ENCODE assay signal across 9 cellular contexts in the genomic region with DNA sequence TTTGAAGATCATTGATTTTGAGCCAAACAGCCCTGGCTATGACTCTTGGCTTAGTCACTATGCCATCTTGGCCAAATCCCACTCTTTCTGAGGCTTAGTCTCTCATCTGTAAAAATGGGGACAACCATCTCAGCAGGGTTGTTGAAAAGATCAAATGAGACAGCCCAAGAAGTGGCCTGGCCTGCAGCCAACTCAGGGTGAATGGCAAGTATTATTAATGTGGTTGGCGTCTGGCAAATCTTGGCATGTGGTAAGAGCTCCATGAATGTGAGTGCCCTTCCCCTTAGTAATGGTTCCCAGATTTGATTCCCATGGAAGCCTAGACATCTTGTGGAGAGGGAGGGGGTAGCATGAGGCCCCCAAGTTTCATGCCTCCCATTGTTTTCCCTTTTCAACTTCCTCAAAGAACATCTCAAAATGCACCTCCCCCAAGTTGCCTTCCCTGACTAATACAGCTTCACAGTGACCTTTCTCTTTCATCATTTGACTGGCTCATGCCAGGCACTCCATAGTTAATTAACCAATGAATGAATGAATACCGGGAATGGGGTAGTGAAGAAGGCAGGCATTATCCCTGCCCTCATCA. TPM values are rescaled to one million over a fixed set of nuclear protein-coding genes. Genes with fewer than 3 reads are reported as not detected.
DNase-seq lines count a peak whose midpoint lies in the region; ATAC-seq and TF ChIP-seq lines count a peak whose summit lies in the region.
"Had no signal": no experiment of that assay in that cellular context is flagged by ENCODE, and none has a peak within 500 bp of the region (broad histone marks: within the 10 kb centered on the region; RNA-seq: fewer than 3 reads in every experiment).

No MANE protein-coding gene starts in this region.

- peak overlapping the region; percentile 41 for H3K4me2 ChIP-seq in HCT116 (ENCODE audit: low read length)
- H3K4me2 ChIP-seq in Karpas-422 (ENCODE audit: low read depth, low read length, poor library complexity, severe bottlenecking) = no peak overlapping the region

- H3K9me3 ChIP-seq in HCT116 (ENCODE audit: control insufficient read depth in 1 of 2, insufficient read depth in 1 of 2, low read depth in 1 of 2, low read length in 2 of 2) = no peaks in the 10 kb centered on the region
- H3K9me3 ChIP-seq in Karpas-422 (ENCODE audit: low read length) = no peaks in the 10 kb centered on the region

- H3K79me2 ChIP-seq in ACC112 (ENCODE audit: control insufficient read depth, insufficient read depth, low read length, unreplicated experiment) (no peaks in the 10 kb centered on the region), HCT116 (ENCODE audit: insufficient read depth, low read length) (no peaks in the 10 kb centered on the region), Karpas-422 (ENCODE audit: low read length) (no peaks in the 10 kb centered on the region)

- no peaks in the 10 kb centered on the region for H4K20me1 ChIP-seq in HCT116 (ENCODE audit: insufficient read depth)
- H4K20me1 ChIP-seq in Karpas-422 (ENCODE audit: insufficient read depth, low read depth, low read length) = no peaks in the 10 kb centered on the region

- no peaks in the 10 kb centered on the region for H3K9me2 ChIP-seq in HCT116 (ENCODE audit: insufficient read depth)
- no peaks in the 10 kb centered on the region for H3K9me2 ChIP-seq in Karpas-422 (replicated peaks; ENCODE audit: insufficient read depth, low read length)

- H3K36me3 ChIP-seq in ACC112 (ENCODE audit: insufficient read depth, low read length) = no peaks in the 10 kb centered on the region
- H3K36me3 ChIP-seq in HCT116 (ENCODE audit: control insufficient read depth in 1 of 2, insufficient read depth in 2 of 2, low read length in 2 of 2) = no peaks in the 10 kb centered on the region
- H3K36me3 ChIP-seq in Karpas-422 (ENCODE audit: insufficient read depth, low read length) = no peaks in the 10 kb centered on the region

- H3K27me3 ChIP-seq in ACC112 (ENCODE audit: insufficient read depth, low read length) = no peaks in the 10 kb centered on the region
- peaks cover 59% of the 10 kb centered on the region for H3K27me3 ChIP-seq in HCT116 (ENCODE audit: insufficient read depth, low read length)
- no peaks in the 10 kb centered on the region for H3K27me3 ChIP-seq in Karpas-422 (ENCODE audit: low read length)

- CTCF ChIA-PET in HCT116 (lab: Charles Lee) = no interaction called here

- RAD21 ChIA-PET in HCT116 (lab: Charles Lee; ENCODE audit: low non-redundant PET in 1 of 2, low total read pairs in 2 of 2, uncharacterized antibody in 2 of 2, unreplicated experiment in 2 of 2) = interaction anchor here in 1 of 2 experiments (1.2 kb wide), 1 partner anchor 41 kb away, joined by 4 read pairs; no protein-coding TSS in a partner anchor

- H3K9ac ChIP-seq in HCT116 (ENCODE audit: low read length) (no peak overlapping the region), Karpas-422 (ENCODE audit: low read length) (no peak overlapping the region)

- TF ChIP-seq CTCF in HCT116 (IDR thresholded peaks at IDR 0.05 in 2 of 3, conservative IDR thresholded peaks at IDR 0.05 in 1 of 3; ENCODE audit: borderline replicate concordance in 1 of 3, insufficient read depth in 1 of 3, low read depth in 2 of 3, low read length in 2 of 3) = no peak

- intact Hi-C loops in HCT116 (cut with micrococcal nuclease) = loop anchor here (5.0 kb wide), 1 partner anchor 35 kb away; no protein-coding TSS in a partner anchor

- H3K4me1 ChIP-seq in ACC112 (ENCODE audit: control insufficient read depth, insufficient read depth, low read length, unreplicated experiment) = peaks cover 94% of the 10 kb centered on the region
- peaks cover 28 to 49% of the 10 kb centered on the region in 2 experiments for H3K4me1 ChIP-seq in HCT116 (ENCODE audit: control insufficient read depth in 1 of 2, insufficient read depth in 2 of 2, low read length in 2 of 2)
- peaks cover 3% of the 10 kb centered on the region; the same call in 1 of the 2 replicates for H3K4me1 ChIP-seq in Karpas-422 (ENCODE audit: low read length)

- H3K27ac ChIP-seq in ACC112 (ENCODE audit: low read depth, low read length) (peak overlapping the region; percentile 99), HCT116 (ENCODE audit: low read depth, low read length) (peak overlapping the region; percentile 19; the same call in 1 of the 2 replicates), Karpas-422 (ENCODE audit: low read length) (no peak overlapping the region)

- ATAC-seq in HCT116 (peak; percentile 79), GM21529 (IDR thresholded peaks at IDR 0.05; ENCODE audit: unreplicated experiment) (no peak)
- ATAC-seq: naive thymus-derived CD4-positive, alpha-beta T cell had no signal

- H2AFZ ChIP-seq in ACC112 (ENCODE audit: low read length, unreplicated experiment) (no peak overlapping the region), HCT116 (ENCODE audit: low read depth, low read length, poor library complexity, severe bottlenecking) (no peak overlapping the region), Karpas-422 (ENCODE audit: low read length) (no peak overlapping the region)

- TF ChIP-seq POLR2A in HCT116 (IDR thresholded peaks at IDR 0.05; ENCODE audit: borderline replicate concordance, extremely low read depth, insufficient read depth, insufficient read length) = no peak

- POLR2A ChIA-PET in HCT116 (lab: Charles Lee) = no interaction called here

- H3K4me3 ChIP-seq in ACC112 (ENCODE audit: low read depth, low read length) (peak overlapping the region; percentile 2; the same call in 1 of the 2 replicates), HCT116 (replicated peaks in 1 of 2; ENCODE audit: low read depth in 1 of 2, low read length in 2 of 2) (no peak overlapping the region), Karpas-422 (ENCODE audit: low read length) (no peak overlapping the region)

- TF ChIP-seq RAD21 in HCT116 (IDR thresholded peaks at IDR 0.05; ENCODE audit: low read depth) = no peak

- peak; percentile 98 for DNase-seq in HCT116 (ENCODE audit: low read depth, low spot score)
- peak; percentile 88 for DNase-seq in SW480 (ENCODE audit: low spot score)
- DNase-seq in foreskin melanocyte = peak; percentile 96
- no peak for DNase-seq in Karpas-422
- no peak for DNase-seq in mesenteric fat pad (ENCODE audit: low spot score)
- DNase-seq in activated CD8-positive, alpha-beta memory T cell treated with anti-CD3 and anti-CD28 coated beads, Interleukin-2, amount 50 U/mL, for 48 hours = no peak
- DNase-seq: naive thymus-derived CD4-positive, alpha-beta T cell had no signal

- BruUV-seq in HCT116 (replicated peaks; lab: Mats Ljungman, UMichigan) = no TSS peak

TF ChIP-seq in HCT116, 20 proteins besides CTCF, POLR2A, EP300 and RAD21 (continues in another document):
- TF ChIP-seq ZNF274 (IDR thresholded peaks at IDR 0.05; ENCODE audit: low read depth, low read length) (no peak), EGR1 (IDR thresholded peaks at IDR 0.05; ENCODE audit: low read depth) (peak; percentile 50; the same call in 1 of the 2 replicates), SIN3A (IDR thresholded peaks at IDR 0.05; ENCODE audit: low read depth) (peak; percentile 96), JUND (IDR thresholded peaks at IDR 0.05) (peak; percentile 97), TCF7L2 (IDR thresholded peaks at IDR 0.05; ENCODE audit: borderline replicate concordance, extremely low read depth, insufficient read depth, insufficient read length) (peak; percentile 95), ELF1 (IDR thresholded peaks at IDR 0.05; ENCODE audit: borderline replicate concordance, low read depth) (no peak; the same call in 1 of the 2 replicates), SP1 (IDR thresholded peaks at IDR 0.05; ENCODE audit: low read depth) (peak; percentile 90), SRF (IDR thresholded peaks at IDR 0.05; ENCODE audit: low read depth) (peak; percentile 88), ZFX (IDR thresholded peaks at IDR 0.05) (no peak), POLR2AphosphoS5 (IDR thresholded peaks at IDR 0.05; ENCODE audit: low read depth, low read length) (peak; percentile 86), YY1 (IDR thresholded peaks at IDR 0.05; ENCODE audit: extremely low read depth, insufficient replicate concordance, low read depth, low read length) (peak; percentile 51), EZH2 (IDR thresholded peaks at IDR 0.05) (no peak), CEBPB (IDR thresholded peaks at IDR 0.05; ENCODE audit: low read depth) (peak; percentile 89), FOSL1 (IDR thresholded peaks at IDR 0.05; ENCODE audit: low read depth) (peak; percentile 97), CBX3 (IDR thresholded peaks at IDR 0.05; ENCODE audit: low read depth) (peak; percentile 93)
- TF ChIP-seq, protein P1, sequence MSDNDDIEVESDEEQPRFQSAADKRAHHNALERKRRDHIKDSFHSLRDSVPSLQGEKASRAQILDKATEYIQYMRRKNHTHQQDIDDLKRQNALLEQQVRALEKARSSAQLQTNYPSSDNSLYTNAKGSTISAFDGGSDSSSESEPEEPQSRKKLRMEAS (IDR thresholded peaks at IDR 0.05) = peak; percentile 86
- TF ChIP-seq, protein P2, sequence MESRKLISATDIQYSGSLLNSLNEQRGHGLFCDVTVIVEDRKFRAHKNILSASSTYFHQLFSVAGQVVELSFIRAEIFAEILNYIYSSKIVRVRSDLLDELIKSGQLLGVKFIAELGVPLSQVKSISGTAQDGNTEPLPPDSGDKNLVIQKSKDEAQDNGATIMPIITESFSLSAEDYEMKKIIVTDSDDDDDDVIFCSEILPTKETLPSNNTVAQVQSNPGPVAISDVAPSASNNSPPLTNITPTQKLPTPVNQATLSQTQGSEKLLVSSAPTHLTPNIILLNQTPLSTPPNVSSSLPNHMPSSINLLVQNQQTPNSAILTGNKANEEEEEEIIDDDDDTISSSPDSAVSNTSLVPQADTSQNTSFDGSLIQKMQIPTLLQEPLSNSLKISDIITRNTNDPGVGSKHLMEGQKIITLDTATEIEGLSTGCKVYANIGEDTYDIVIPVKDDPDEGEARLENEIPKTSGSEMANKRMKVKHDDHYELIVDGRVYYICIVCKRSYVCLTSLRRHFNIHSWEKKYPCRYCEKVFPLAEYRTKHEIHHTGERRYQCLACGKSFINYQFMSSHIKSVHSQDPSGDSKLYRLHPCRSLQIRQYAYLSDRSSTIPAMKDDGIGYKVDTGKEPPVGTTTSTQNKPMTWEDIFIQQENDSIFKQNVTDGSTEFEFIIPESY (IDR thresholded peaks at IDR 0.05; ENCODE audit: extremely low read depth, insufficient replicate concordance, low read length) = peak; percentile 44

RNA-seq across cellular contexts. Expression of a gene that starts 11.8 kb away (rescaled TPM):
- total RNA-seq in HCT116 (2021; ENCODE audit: unreplicated experiment) (0.64 TPM), mesenteric fat pad (254 TPM)
- polyA plus RNA-seq in HCT116 (2012) = 0.05 TPM in 1 of 2 replicates, not detected in the other
- total RNA-seq in Karpas-422 (2014; rRNA removed; shearing (Covaris generic); ENCODE audit: low replicate concordance) = not detected in 2 replicates

Comparison
In these comparisons a context has a peak if more than half of its experiments do, and no peak if none do; other contexts are left out.
1. DNase-seq: peak in HCT116 (single experiment), SW480 (single experiment) and foreskin melanocyte (single experiment); none in Karpas-422 (single experiment), mesenteric fat pad (single experiment) and activated CD8-positive, alpha-beta memory T cell treated with anti-CD3 and anti-CD28 coated beads, Interleukin-2, amount 50 U/mL, for 48 hours (single experiment).
2. RNA of a gene that starts 11.8 kb away (total RNA-seq): 254 TPM in mesenteric fat pad (single experiment); 0.64 TPM in HCT116 (single experiment) and not detected in Karpas-422; every median in the first group is over 100 times any median in the second.